ENCODE assay signal across 8 cellular contexts in the genomic region with DNA sequence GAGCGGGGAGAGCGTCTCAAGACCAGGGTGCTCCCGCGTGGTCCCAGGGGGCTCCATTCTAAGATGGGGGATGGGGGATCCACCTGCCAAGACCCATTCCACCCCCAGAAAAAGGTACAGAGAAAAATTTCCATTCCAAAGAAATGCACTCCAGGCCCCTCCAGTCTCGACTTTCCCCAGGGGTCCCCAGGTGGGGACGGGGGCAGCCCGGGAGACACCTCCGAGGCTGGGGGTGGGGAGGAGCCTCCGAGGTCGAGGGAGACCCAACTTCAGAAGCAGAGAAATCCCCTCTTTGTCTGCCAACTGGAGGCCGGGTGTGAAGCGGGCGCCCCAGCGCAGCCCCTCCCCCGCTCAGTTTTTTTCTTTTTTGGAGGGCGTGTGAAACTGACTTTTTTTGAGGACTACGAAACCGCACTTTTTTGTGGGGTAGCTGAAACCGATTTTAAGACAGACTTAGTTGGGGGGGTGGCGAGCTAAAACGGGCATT.
DNase-seq lines count a peak whose midpoint lies in the region; ATAC-seq and TF ChIP-seq lines count a peak whose summit lies in the region.

No MANE protein-coding gene starts in this region.

- no peak for ATAC-seq in GM18861 (IDR thresholded peaks at IDR 0.05; ENCODE audit: unreplicated experiment)
- ATAC-seq in GM18868 (IDR thresholded peaks at IDR 0.05; ENCODE audit: unreplicated experiment): no peak

- DNase-seq in ELR (ENCODE audit: low read depth) (peak; percentile 42), activated gamma-delta T cell treated with Interleukin-2 at 50 U/mL for 16 hours (peak; percentile 61), NCI-H748 treated with DMSO at 0.1 percent for 48 hours (lab: John Stamatoyannopoulos, UW) (no peak)
- DNase-seq in stimulated activated CD4-positive, alpha-beta T cell treated with anti-CD3 and anti-CD28 coated beads, Interleukin-2, amount 100 ng/mL, for 24 hours: peak; percentile 66 to 69

- peaks cover 48% of the 10 kb centered on the region for H3K4me1 ChIP-seq in OCI-LY1 (ENCODE audit: insufficient read depth, low read length, severe bottlenecking)

- H3F3A ChIP-seq in OCI-LY1 (ENCODE audit: insufficient read depth, low read length): no peaks in the 10 kb centered on the region

- H3K79me2 ChIP-seq in OCI-LY1 (ENCODE audit: insufficient read depth, low read length): peaks cover 43% of the 10 kb centered on the region

- peak overlapping the region; percentile 98 for H3K9ac ChIP-seq in OCI-LY1 (ENCODE audit: low read length)

- peaks cover 47% of the 10 kb centered on the region for H3K36me3 ChIP-seq in OCI-LY1 (ENCODE audit: insufficient read depth, low read length)

- peak overlapping the region; percentile 77 for H3K4me2 ChIP-seq in OCI-LY1 (ENCODE audit: low read length)

- no peaks in the 10 kb centered on the region for H3K27me3 ChIP-seq in OCI-LY1 (ENCODE audit: insufficient read depth, low read length)

- no peak; the same call in 1 of the 2 replicates for TF ChIP-seq CTCF in OCI-LY1 (IDR thresholded peaks at IDR 0.05; ENCODE audit: low read length)

- H2AFZ ChIP-seq in OCI-LY1 (ENCODE audit: low read length): no peak overlapping the region

- H3K9me3 ChIP-seq in OCI-LY1 (ENCODE audit: low read length): no peaks in the 10 kb centered on the region

- H3K9me2 ChIP-seq in OCI-LY1 (ENCODE audit: low read depth, low read length): no peaks in the 10 kb centered on the region

- H3K4me3 ChIP-seq in OCI-LY1 (ENCODE audit: low read depth, low read length, poor library complexity, severe bottlenecking): peak overlapping the region; percentile 85
- peak overlapping the region; percentile 42 for H3K4me3 ChIP-seq in iPS-11a (ENCODE audit: low read depth, low read length)

- H3K27ac ChIP-seq in OCI-LY1 (ENCODE audit: low read depth, low read length, poor library complexity, severe bottlenecking): peak overlapping the region; percentile 98

- H4K20me1 ChIP-seq in OCI-LY1 (ENCODE audit: insufficient read depth, low read length): no peaks in the 10 kb centered on the region
